ENCODE assay signal across 27 cellular contexts in the genomic region with DNA sequence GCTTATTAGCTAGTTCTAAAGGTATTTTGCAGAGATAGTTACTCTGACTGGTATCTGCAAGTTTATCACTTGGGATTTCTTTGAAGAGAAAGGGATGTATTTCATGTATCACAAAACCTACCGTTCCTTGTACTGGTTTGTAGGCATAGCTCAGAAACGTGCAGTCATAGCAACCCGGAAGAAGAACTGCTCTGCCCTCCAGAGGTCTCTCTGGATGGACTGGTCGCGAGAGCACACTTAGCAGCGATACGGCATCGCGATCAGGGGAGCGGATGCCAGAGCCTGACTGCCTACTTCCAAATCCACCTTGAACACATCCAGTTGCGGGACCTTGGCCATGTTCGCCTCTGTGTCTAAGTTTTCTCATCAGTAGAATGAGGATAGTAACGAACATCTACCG.
"Had no signal": no experiment of that assay in that cellular context is flagged by ENCODE, and none has a peak within 500 bp of the region (broad histone marks: within the 10 kb centered on the region; RNA-seq: fewer than 3 reads in every experiment).

No MANE protein-coding gene starts in this region.

- H3K9ac ChIP-seq: KMS-11 had no signal

- H3K27me3 ChIP-seq: ascending aorta, body of pancreas, Peyer's patch had no signal

- H3K4me2 ChIP-seq: KMS-11 had no signal

- H3K9me3 ChIP-seq: ascending aorta, body of pancreas, Peyer's patch had no signal

- H3K36me3 ChIP-seq: Peyer's patch had no signal

- H3K27ac Mint-ChIP-seq: activated CD4-positive, alpha-beta T cell treated with anti-CD3 and anti-CD28 coated beads, Interleukin-2, amount 10 ng/mL, durations not matched to agents 24 days and 14 days; activated CD8-positive, alpha-beta memory T cell treated with anti-CD3 and anti-CD28 coated beads, Interleukin-2, amount 10 ng/mL, durations not matched to agents 7 days and 5 days; activated naive CD8-positive, alpha-beta T cell treated with anti-CD3 and anti-CD28 coated beads, Interleukin-2, amount 50 U/mL, for 24 hours; activated T-cell treated with anti-CD3 and anti-CD28 coated beads, Interleukin-2, amount 50 U/mL, for 24 hours; activated T-helper 1 cell treated with anti-CD3 and anti-CD28 coated beads, Interleukin-12 subunit alpha, Interleukin-12 subunit beta, Interleukin-2, Interleukin-4 antibody, amounts not matched to agents 30 ng/mL and 10 ng/mL and 1 ng/mL, durations not matched to agents 14 hours and 24 hours and 36 hours; WTC11 had no signal

- H3K9me3 Mint-ChIP-seq: activated CD4-positive, alpha-beta T cell treated with anti-CD3 and anti-CD28 coated beads, Interleukin-2, amount 10 ng/mL, durations not matched to agents 24 days and 14 days; activated naive CD4-positive, alpha-beta T cell treated with anti-CD3 and anti-CD28 coated beads, Interleukin-2, amount 50 U/mL, for 72 hours; activated naive CD8-positive, alpha-beta T cell treated with anti-CD3 and anti-CD28 coated beads, Interleukin-2, amount 50 U/mL, for 24 hours; activated T-cell treated with anti-CD3 and anti-CD28 coated beads, Interleukin-2, amount 50 U/mL, for 24 hours; activated T-helper 1 cell treated with anti-CD3 and anti-CD28 coated beads, Interleukin-12 subunit alpha, Interleukin-12 subunit beta, Interleukin-2, Interleukin-4 antibody, amounts not matched to agents 30 ng/mL and 10 ng/mL and 1 ng/mL, durations not matched to agents 14 hours and 24 hours and 36 hours; central memory CD8-positive, alpha-beta T cell had no signal

- H3K27me3 Mint-ChIP-seq: activated CD4-positive, alpha-beta T cell treated with anti-CD3 and anti-CD28 coated beads, Interleukin-2, amount 10 ng/mL, durations not matched to agents 24 days and 14 days; activated CD8-positive, alpha-beta memory T cell treated with anti-CD3 and anti-CD28 coated beads, Interleukin-2, amount 10 ng/mL, durations not matched to agents 7 days and 5 days; activated naive CD8-positive, alpha-beta T cell treated with anti-CD3 and anti-CD28 coated beads, Interleukin-2, amount 50 U/mL, for 24 hours; activated T-cell treated with anti-CD3 and anti-CD28 coated beads, Interleukin-2, amount 50 U/mL, for 24 hours; central memory CD8-positive, alpha-beta T cell; T-helper 17 cell had no signal

- H3K36me3 Mint-ChIP-seq: activated naive CD4-positive, alpha-beta T cell treated with anti-CD3 and anti-CD28 coated beads, Interleukin-2, amount 50 U/mL, for 72 hours had no signal

- H3K4me1 ChIP-seq: ascending aorta, body of pancreas, Peyer's patch had no signal

- H3K4me3 Mint-ChIP-seq: activated CD4-positive, alpha-beta T cell treated with anti-CD3 and anti-CD28 coated beads, Interleukin-2, amount 10 ng/mL, durations not matched to agents 24 days and 14 days; activated CD8-positive, alpha-beta memory T cell treated with anti-CD3 and anti-CD28 coated beads, Interleukin-2, amount 10 ng/mL, durations not matched to agents 7 days and 5 days; activated naive CD8-positive, alpha-beta T cell treated with anti-CD3 and anti-CD28 coated beads, Interleukin-2, amount 50 U/mL, for 24 hours; activated T-cell treated with anti-CD3 and anti-CD28 coated beads, Interleukin-2, amount 50 U/mL, for 24 hours; activated T-helper 1 cell treated with anti-CD3 and anti-CD28 coated beads, Interleukin-12 subunit alpha, Interleukin-12 subunit beta, Interleukin-2, Interleukin-4 antibody, amounts not matched to agents 30 ng/mL and 10 ng/mL and 1 ng/mL, durations not matched to agents 14 hours and 24 hours and 36 hours; central memory CD8-positive, alpha-beta T cell; T-helper 17 cell; WTC11 had no signal

- H3K4me3 ChIP-seq: ascending aorta, body of pancreas, Peyer's patch had no signal

- H3K27ac ChIP-seq: ascending aorta, body of pancreas, KMS-11, Peyer's patch had no signal

- H3K4me1 Mint-ChIP-seq: activated CD8-positive, alpha-beta memory T cell treated with anti-CD3 and anti-CD28 coated beads, Interleukin-2, amount 10 ng/mL, durations not matched to agents 7 days and 5 days had no signal

- DNase-seq: activated CD4-positive, alpha-beta T cell treated with anti-CD3 and anti-CD28 coated beads, Interleukin-2, amount 10 ng/mL, durations not matched to agents 24 days and 14 days; activated CD4-positive, alpha-beta T cell treated with anti-CD3 and anti-CD28 coated beads, Interleukin-2, amount 50 U/mL, for 48 hours; activated CD4-positive, CD25-positive, alpha-beta regulatory T cell treated with anti-CD3 and anti-CD28 coated beads, Interleukin-2, amount 50 U/mL, for 72 hours; activated CD8-positive, alpha-beta memory T cell treated with anti-CD3 and anti-CD28 coated beads, Interleukin-2, amount 10 ng/mL, durations not matched to agents 7 days and 5 days; activated effector memory CD4-positive, alpha-beta T cell treated with Interleukin-2 at 50 U/mL for 16 hours; activated naive CD4-positive, alpha-beta T cell; activated naive CD8-positive, alpha-beta T cell treated with anti-CD3 and anti-CD28 coated beads, Interleukin-2, amount 50 U/mL, for 24 hours; activated T-cell treated with anti-CD3 and anti-CD28 coated beads, Interleukin-2, amount 50 U/mL, for 24 hours; amniotic stem cell; body of pancreas; MM.1S; NCI-H1436 treated with DMSO at 0.1 percent for 48 hours; NCI-H187 treated with DMSO at 0.1 percent for 48 hours; NCI-H345; NCI-H510A; NCI-H526 treated with DMSO at 0.1 percent for 48 hours; NCI-H82; Peyer's patch; SHP77 treated with DMSO at 0.1 percent for 48 hours; T-helper 17 cell; T-helper 9 cell had no signal
